10 cellular contexts compared by ENCODE assay signal in genomic region chr12:99911076-99911475, GRCh38.
DNase-seq lines count a peak whose midpoint lies in the region; ATAC-seq and TF ChIP-seq lines count a peak whose summit lies in the region.
"Had no signal": no experiment of that assay in that cellular context is flagged by ENCODE, and none has a peak within 500 bp of the region (broad histone marks: within the 10 kb centered on the region; RNA-seq: fewer than 3 reads in every experiment).

No MANE protein-coding gene starts in this region.

- peak; percentile 99 for ATAC-seq in thoracic aorta (ENCODE audit: insufficient number of reproducible peaks, low FRiP score, low read depth)
- no peak for ATAC-seq in activated CD8-positive, alpha-beta memory T cell treated with anti-CD3 and anti-CD28 coated beads, Interleukin-2, amount 10 ng/mL, durations not matched to agents 7 days and 5 days

- CTCF ChIA-PET in HEK293T (lab: Yijun Ruan, JAX): interaction anchor here (0.7 kb wide), 1 partner anchor 218 kb away, joined by 3 read pairs; no protein-coding TSS in a partner anchor
- CTCF ChIA-PET in activated CD4-positive, alpha-beta memory T cell treated with anti-CD3 and anti-CD28 coated beads, Interleukin-2, amount 10 ng/mL, durations not matched to agents 7 days and 5 days (lab: Charles Lee): no interaction called here
- CTCF ChIA-PET in activated naive CD4-positive, alpha-beta T cell treated with anti-CD3 and anti-CD28 coated beads, Interleukin-2, amount 10 ng/mL, durations not matched to agents 7 days and 5 days (lab: Charles Lee): no interaction called here
- CTCF ChIA-PET in activated CD8-positive, alpha-beta memory T cell treated with anti-CD3 and anti-CD28 coated beads, Interleukin-2, amount 10 ng/mL, durations not matched to agents 7 days and 5 days (lab: Charles Lee): no interaction called here

- POLR2A ChIA-PET in HEK293T (lab: Yijun Ruan, JAX): no interaction called here
- POLR2A ChIA-PET in activated CD4-positive, alpha-beta memory T cell treated with anti-CD3 and anti-CD28 coated beads, Interleukin-2, amount 10 ng/mL, durations not matched to agents 7 days and 5 days (lab: Charles Lee): no interaction called here

- peak overlapping the region; percentile 57 to 59 for H3K27ac ChIP-seq in breast epithelium
- peak overlapping the region; percentile 63 to 77 for H3K27ac ChIP-seq in thoracic aorta
- H3K27ac ChIP-seq: KMS-11 had no signal

- TF ChIP-seq CTCF in breast epithelium (IDR thresholded peaks at IDR 0.05) (no peak), thoracic aorta (IDR thresholded peaks at IDR 0.05) (peak; percentile 18)

- no peaks in the 10 kb centered on the region for H3K27me3 Mint-ChIP-seq in activated CD4-positive, alpha-beta memory T cell treated with anti-CD3 and anti-CD28 coated beads, Interleukin-2, amount 10 ng/mL, durations not matched to agents 7 days and 5 days
- no peaks in the 10 kb centered on the region for H3K27me3 Mint-ChIP-seq in activated naive CD4-positive, alpha-beta T cell treated with anti-CD3 and anti-CD28 coated beads, Interleukin-2, amount 10 ng/mL, durations not matched to agents 7 days and 5 days
- no peaks in the 10 kb centered on the region for H3K27me3 Mint-ChIP-seq in activated CD8-positive, alpha-beta memory T cell treated with anti-CD3 and anti-CD28 coated beads, Interleukin-2, amount 10 ng/mL, durations not matched to agents 7 days and 5 days
- H3K27me3 Mint-ChIP-seq: activated naive CD4-positive, alpha-beta T cell treated with anti-CD3 and anti-CD28 coated beads, Interleukin-2, amount 50 U/mL, for 24 hours had no signal

- no peaks in the 10 kb centered on the region for H3K36me3 Mint-ChIP-seq in activated CD4-positive, alpha-beta memory T cell treated with anti-CD3 and anti-CD28 coated beads, Interleukin-2, amount 10 ng/mL, durations not matched to agents 7 days and 5 days (ENCODE audit: low read depth)
- no peaks in the 10 kb centered on the region for H3K36me3 Mint-ChIP-seq in activated naive CD4-positive, alpha-beta T cell treated with anti-CD3 and anti-CD28 coated beads, Interleukin-2, amount 10 ng/mL, durations not matched to agents 7 days and 5 days
- no peaks in the 10 kb centered on the region for H3K36me3 Mint-ChIP-seq in activated CD8-positive, alpha-beta memory T cell treated with anti-CD3 and anti-CD28 coated beads, Interleukin-2, amount 10 ng/mL, durations not matched to agents 7 days and 5 days
- H3K36me3 Mint-ChIP-seq: activated naive CD4-positive, alpha-beta T cell treated with anti-CD3 and anti-CD28 coated beads, Interleukin-2, amount 50 U/mL, for 24 hours had no signal

- H3K4me3 Mint-ChIP-seq in activated CD4-positive, alpha-beta memory T cell treated with anti-CD3 and anti-CD28 coated beads, Interleukin-2, amount 10 ng/mL, durations not matched to agents 7 days and 5 days: no peak overlapping the region
- no peak overlapping the region for H3K4me3 Mint-ChIP-seq in activated naive CD4-positive, alpha-beta T cell treated with anti-CD3 and anti-CD28 coated beads, Interleukin-2, amount 10 ng/mL, durations not matched to agents 7 days and 5 days
- no peak overlapping the region for H3K4me3 Mint-ChIP-seq in activated CD8-positive, alpha-beta memory T cell treated with anti-CD3 and anti-CD28 coated beads, Interleukin-2, amount 10 ng/mL, durations not matched to agents 7 days and 5 days
- H3K4me3 Mint-ChIP-seq: activated naive CD4-positive, alpha-beta T cell treated with anti-CD3 and anti-CD28 coated beads, Interleukin-2, amount 50 U/mL, for 24 hours had no signal

- H3K27ac Mint-ChIP-seq in activated CD4-positive, alpha-beta memory T cell treated with anti-CD3 and anti-CD28 coated beads, Interleukin-2, amount 10 ng/mL, durations not matched to agents 7 days and 5 days: no peak overlapping the region
- no peak overlapping the region for H3K27ac Mint-ChIP-seq in activated naive CD4-positive, alpha-beta T cell treated with anti-CD3 and anti-CD28 coated beads, Interleukin-2, amount 10 ng/mL, durations not matched to agents 7 days and 5 days
- H3K27ac Mint-ChIP-seq in activated CD8-positive, alpha-beta memory T cell treated with anti-CD3 and anti-CD28 coated beads, Interleukin-2, amount 10 ng/mL, durations not matched to agents 7 days and 5 days: no peak overlapping the region
- H3K27ac Mint-ChIP-seq: activated naive CD4-positive, alpha-beta T cell treated with anti-CD3 and anti-CD28 coated beads, Interleukin-2, amount 50 U/mL, for 24 hours had no signal

- H3K4me1 ChIP-seq in breast epithelium: no peaks in the 10 kb centered on the region
- peaks cover 28 to 62% of the 10 kb centered on the region in 2 donors for H3K4me1 ChIP-seq in thoracic aorta (ENCODE audit: control insufficient read depth in 1 of 2, low read depth in 2 of 2)

- DNase-seq in HEK293T (ENCODE audit: extremely low spot score) (no peak), breast epithelium (ENCODE audit: low spot score in 2 of 2) (peak in 1 of 2 donors; percentile 37), kidney tubule cell (ENCODE audit: low spot score) (peak; percentile 87), thoracic aorta (ENCODE audit: low spot score) (peak; percentile 3)
- no peak for DNase-seq in stimulated activated CD8-positive, alpha-beta memory T cell treated with anti-CD3 and anti-CD28 coated beads, Interleukin-4, amount 100 ng/mL, for 48 hours
- DNase-seq in activated CD4-positive, alpha-beta memory T cell treated with anti-CD3 and anti-CD28 coated beads, Interleukin-2, amount 10 ng/mL, durations not matched to agents 7 days and 5 days: no peak
- no peak for DNase-seq in activated naive CD4-positive, alpha-beta T cell treated with anti-CD3 and anti-CD28 coated beads, Interleukin-2, amount 10 ng/mL, durations not matched to agents 7 days and 5 days
- no peak for DNase-seq in activated CD8-positive, alpha-beta memory T cell treated with anti-CD3 and anti-CD28 coated beads, Interleukin-2, amount 10 ng/mL, durations not matched to agents 7 days and 5 days

- intact Hi-C loops in breast epithelium (cut with DNase I; ENCODE audit: low total_unique reads): no loop called here

- no peak for TF ChIP-seq POLR2A in breast epithelium (IDR thresholded peaks at IDR 0.05)

- no peaks in the 10 kb centered on the region for H3K27me3 ChIP-seq in breast epithelium
- H3K27me3 ChIP-seq in thoracic aorta (replicated peaks; ENCODE audit: insufficient read depth): no peaks in the 10 kb centered on the region

- H3K36me3 ChIP-seq in breast epithelium (no peaks in the 10 kb centered on the region), thoracic aorta (no peaks in the 10 kb centered on the region)

- no peaks in the 10 kb centered on the region for H3K9me3 ChIP-seq in breast epithelium
- no peaks in the 10 kb centered on the region for H3K9me3 ChIP-seq in thoracic aorta

- no peaks in the 10 kb centered on the region for H3K4me1 Mint-ChIP-seq in activated CD4-positive, alpha-beta memory T cell treated with anti-CD3 and anti-CD28 coated beads, Interleukin-2, amount 10 ng/mL, durations not matched to agents 7 days and 5 days
- H3K4me1 Mint-ChIP-seq in activated naive CD4-positive, alpha-beta T cell treated with anti-CD3 and anti-CD28 coated beads, Interleukin-2, amount 10 ng/mL, durations not matched to agents 7 days and 5 days: no peaks in the 10 kb centered on the region
- H3K4me1 Mint-ChIP-seq in activated CD8-positive, alpha-beta memory T cell treated with anti-CD3 and anti-CD28 coated beads, Interleukin-2, amount 10 ng/mL, durations not matched to agents 7 days and 5 days: no peaks in the 10 kb centered on the region
- H3K4me1 Mint-ChIP-seq: activated naive CD4-positive, alpha-beta T cell treated with anti-CD3 and anti-CD28 coated beads, Interleukin-2, amount 50 U/mL, for 24 hours had no signal

- H3K4me3 ChIP-seq in breast epithelium (peak overlapping the region in 1 of 3 donors; percentile 12), thoracic aorta (peak overlapping the region; percentile 63)

- no peaks in the 10 kb centered on the region for H3K9me3 Mint-ChIP-seq in activated CD4-positive, alpha-beta memory T cell treated with anti-CD3 and anti-CD28 coated beads, Interleukin-2, amount 10 ng/mL, durations not matched to agents 7 days and 5 days
- no peaks in the 10 kb centered on the region for H3K9me3 Mint-ChIP-seq in activated naive CD4-positive, alpha-beta T cell treated with anti-CD3 and anti-CD28 coated beads, Interleukin-2, amount 10 ng/mL, durations not matched to agents 7 days and 5 days
- H3K9me3 Mint-ChIP-seq in activated CD8-positive, alpha-beta memory T cell treated with anti-CD3 and anti-CD28 coated beads, Interleukin-2, amount 10 ng/mL, durations not matched to agents 7 days and 5 days (ENCODE audit: low read depth): no peaks in the 10 kb centered on the region

TF ChIP-seq in HEK293T, 16 proteins besides CTCF, POLR2A, EP300 and RAD21:
- TF ChIP-seq PKNOX1 (IDR thresholded peaks at IDR 0.05) (0 out of 2 replicates have a peak, but pooled peaks have one; percentile 7), CTBP1 (IDR thresholded peaks at IDR 0.05; ENCODE audit: borderline replicate concordance) (no peak)
TF ChIP-seq in HEK293T: peak in this region for 1.

Comparison
In these comparisons a context has a peak if more than half of its experiments do, and no peak if none do; other contexts are left out.
1. DNase-seq: peak in kidney tubule cell (single experiment) and thoracic aorta (single experiment); none in HEK293T (single experiment), stimulated activated CD8-positive, alpha-beta memory T cell treated with anti-CD3 and anti-CD28 coated beads, Interleukin-4, amount 100 ng/mL, for 48 hours (single experiment), activated CD4-positive, alpha-beta memory T cell treated with anti-CD3 and anti-CD28 coated beads, Interleukin-2, amount 10 ng/mL, durations not matched to agents 7 days and 5 days (single experiment), activated naive CD4-positive, alpha-beta T cell treated with anti-CD3 and anti-CD28 coated beads, Interleukin-2, amount 10 ng/mL, durations not matched to agents 7 days and 5 days (single experiment) and activated CD8-positive, alpha-beta memory T cell treated with anti-CD3 and anti-CD28 coated beads, Interleukin-2, amount 10 ng/mL, durations not matched to agents 7 days and 5 days (single experiment).